Comparison of ENCODE assay signal across 8 cellular contexts in the genomic region with DNA sequence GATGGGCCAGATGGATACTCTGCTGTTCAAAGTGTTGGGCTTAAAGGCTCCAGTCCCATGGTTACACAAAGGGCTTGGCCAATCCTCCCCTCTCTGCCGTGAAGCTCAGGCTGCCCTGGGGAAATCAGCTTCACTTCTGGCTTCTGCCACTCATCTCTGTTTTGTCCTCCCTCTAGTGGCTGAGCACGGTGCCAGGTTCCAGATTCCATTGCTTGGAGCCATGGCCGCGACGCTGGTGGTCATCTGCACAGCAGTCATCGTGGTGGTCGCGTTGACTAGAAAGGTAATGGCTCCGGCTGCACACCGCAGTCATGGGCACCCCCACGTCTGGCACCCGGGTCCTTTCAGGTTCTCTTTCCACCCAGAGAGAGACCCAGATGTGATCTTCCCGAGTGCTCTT. TPM values are rescaled to one million over a fixed set of nuclear protein-coding genes. Genes with fewer than 3 reads are reported as not detected.
DNase-seq lines count a peak whose midpoint lies in the region; ATAC-seq and TF ChIP-seq lines count a peak whose summit lies in the region.

No MANE protein-coding gene starts in this region.

- H3K36me3 Mint-ChIP-seq in activated naive CD4-positive, alpha-beta T cell treated with anti-CD3 and anti-CD28 coated beads for 36 hours (ENCODE audit: low read depth): no peaks in the 10 kb centered on the region

- DNase-seq in 8988T (peak; percentile 51), GM06990 (ENCODE audit: extremely low read depth, insufficient read length) (no peak), NCI-H146 (lab: John Stamatoyannopoulos, UW) (peak; percentile 53), left lobe of liver (ENCODE audit: low spot score) (no peak)
- DNase-seq in activated naive CD4-positive, alpha-beta T cell treated with anti-CD3 and anti-CD28 coated beads for 36 hours: peak; percentile 43

- CTCF ChIA-PET in activated naive CD4-positive, alpha-beta T cell treated with anti-CD3 and anti-CD28 coated beads for 36 hours (lab: Charles Lee): interaction anchor here (0.6 to 4.2 kb wide), 6 partner anchors 8 to 147 kb away, joined by 3 to 15 read pairs (median 4); no protein-coding TSS in a partner anchor

- H3K9me3 Mint-ChIP-seq in activated naive CD4-positive, alpha-beta T cell treated with anti-CD3 and anti-CD28 coated beads for 36 hours: no peaks in the 10 kb centered on the region

- H3K4me1 Mint-ChIP-seq in activated naive CD4-positive, alpha-beta T cell treated with anti-CD3 and anti-CD28 coated beads for 36 hours (ENCODE audit: low read depth): peaks cover 4% of the 10 kb centered on the region

- intact Hi-C loops in activated naive CD4-positive, alpha-beta T cell treated with anti-CD3 and anti-CD28 coated beads for 36 hours (cut with micrococcal nuclease): loop anchor here (1.0 kb wide), 1 partner anchor 147 kb away; no protein-coding TSS in a partner anchor

- H3K27ac Mint-ChIP-seq in activated naive CD4-positive, alpha-beta T cell treated with anti-CD3 and anti-CD28 coated beads for 36 hours: no peak overlapping the region

- H3K4me3 Mint-ChIP-seq in activated naive CD4-positive, alpha-beta T cell treated with anti-CD3 and anti-CD28 coated beads for 36 hours: no peak overlapping the region

- no peaks in the 10 kb centered on the region for H3K27me3 ChIP-seq in GM06990 (replicated peaks; ENCODE audit: control insufficient read depth, insufficient read depth, low read length)

- ATAC-seq in left lobe of liver (peak; percentile 84), HG02852 (IDR thresholded peaks at IDR 0.05; ENCODE audit: unreplicated experiment) (no peak), HG02870 (IDR thresholded peaks at IDR 0.05; ENCODE audit: unreplicated experiment) (no peak), GM19328 (IDR thresholded peaks at IDR 0.05; ENCODE audit: unreplicated experiment) (no peak)

- H3K4me3 ChIP-seq in GM06990 (replicated peaks; ENCODE audit: low read depth, low read length): no peak overlapping the region

- no peaks in the 10 kb centered on the region for H3K36me3 ChIP-seq in GM06990 (ENCODE audit: control insufficient read depth, insufficient read depth, low read length)

- no peaks in the 10 kb centered on the region for H3K27me3 Mint-ChIP-seq in activated naive CD4-positive, alpha-beta T cell treated with anti-CD3 and anti-CD28 coated beads for 36 hours (ENCODE audit: low read depth)

- peak; percentile 53 for TF ChIP-seq CTCF in GM06990 (IDR thresholded peaks at IDR 0.05; ENCODE audit: insufficient read depth, low read length, poor library complexity, severe bottlenecking)

RNA-seq across cellular contexts. Expression of a gene that starts 5.6 kb away (rescaled TPM):
- total RNA-seq in activated naive CD4-positive, alpha-beta T cell treated with anti-CD3 and anti-CD28 coated beads for 36 hours: 1 to 10 TPM; 7.3 to 8.8 TPM
- total RNA-seq in left lobe of liver: 0.10 TPM

Comparison
In these comparisons a context has a peak if more than half of its experiments do, and no peak if none do; other contexts are left out.
1. DNase-seq: peak in 8988T (single experiment), NCI-H146 (single experiment) and activated naive CD4-positive, alpha-beta T cell treated with anti-CD3 and anti-CD28 coated beads for 36 hours (single experiment); none in GM06990 (single experiment) and left lobe of liver (single experiment).